ENCODE assay signal across 6 cellular contexts in the genomic region with DNA sequence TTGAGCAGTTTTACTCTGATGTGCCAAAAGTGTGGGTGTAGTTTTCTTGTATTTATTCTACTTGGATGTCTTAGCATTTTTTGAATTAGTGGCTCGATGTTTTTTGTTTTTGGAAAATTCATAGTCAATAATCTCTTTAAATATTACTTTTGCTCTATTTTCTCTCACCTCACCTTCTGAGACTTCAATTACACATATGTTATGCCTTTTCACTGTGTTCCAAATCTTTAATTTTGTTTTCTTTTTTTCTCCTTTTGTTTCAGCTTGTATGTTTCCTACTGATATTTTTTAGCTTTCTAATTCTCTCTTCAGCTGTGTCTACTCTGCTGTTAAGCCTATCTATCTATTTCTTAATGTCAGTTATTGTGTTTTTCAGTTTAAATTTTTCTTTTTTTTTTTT.
"Had no signal": no experiment of that assay in that cellular context is flagged by ENCODE, and none has a peak within 500 bp of the region (broad histone marks: within the 10 kb centered on the region; RNA-seq: fewer than 3 reads in every experiment).

No MANE protein-coding gene starts in this region.

- H3K27ac ChIP-seq: HL-60 had no signal

- DNase-seq: IMR-90, KBM-7, KG1 had no signal

- ATAC-seq: HepG2, K562 had no signal

- H3K4me3 ChIP-seq: K562 had no signal
